Comparison of ENCODE assay signal across 1 cellular context in genomic region chr1:32733573-32734321, GRCh38.
TF ChIP-seq lines count a peak whose summit lies in the region.

No MANE protein-coding gene starts in this region.

TF ChIP-seq in IMR-90, 13 proteins besides CTCF, POLR2A, EP300 and RAD21:
- TF ChIP-seq RCOR1 (IDR thresholded peaks at IDR 0.05; ENCODE audit: insufficient replicate concordance, low read length): no peak
- TF ChIP-seq RFX5 (IDR thresholded peaks at IDR 0.05; ENCODE audit: low read depth, low read length): no peak
- no peak for TF ChIP-seq FOS (IDR thresholded peaks at IDR 0.05; ENCODE audit: low read depth, low read length)
- TF ChIP-seq CEBPB (IDR thresholded peaks at IDR 0.05; ENCODE audit: low read depth, low read length): no peak
